Comparison of ENCODE assay signal across 12 cellular contexts in genomic region chr7:73831656-73832579, GRCh38. TPM values are rescaled to one million over a fixed set of nuclear protein-coding genes. Genes with fewer than 3 reads are reported as not detected.
DNase-seq lines count a peak whose midpoint lies in the region; FAIRE-seq and TF ChIP-seq lines count a peak whose summit lies in the region.
"Had no signal": no experiment of that assay in that cellular context is flagged by ENCODE, and none has a peak within 500 bp of the region (broad histone marks: within the 10 kb centered on the region; RNA-seq: fewer than 3 reads in every experiment).

No MANE protein-coding gene starts in this region.

- H3K79me2 ChIP-seq in H1 (ENCODE audit: control insufficient read depth in 1 of 2, insufficient read depth in 2 of 2, low read length in 2 of 2) = no peaks in the 10 kb centered on the region; a peak in 1 of 4 replicates

- FAIRE-seq in H1 (lab: Jason Lieb, UNC) = no peak

- H4K8ac ChIP-seq in H1 (ENCODE audit: extremely low read depth, insufficient read depth, low read length) = peak overlapping the region; percentile 95

- no peaks in the 10 kb centered on the region; a peak in 1 of 8 replicates for H3K36me3 ChIP-seq in H1 (ENCODE audit: control insufficient read depth in 2 of 4, insufficient read depth in 4 of 4, low read length in 3 of 4)

- H3K23me2 ChIP-seq in H1 (ENCODE audit: low read depth, low read length) = peaks cover 17% of the 10 kb centered on the region; the same call in 1 of the 2 replicates

- H3K56ac ChIP-seq in H1 (replicated peaks; ENCODE audit: insufficient read length, low read depth, low read length) = peak overlapping the region; percentile 86

- peak overlapping the region; percentile 92 for H2BK5ac ChIP-seq in H1 (ENCODE audit: low read depth, low read length)

- H3K27ac Mint-ChIP-seq in nephron progenitor cell = peak overlapping the region; percentile 68
- H3K27ac Mint-ChIP-seq in HFFc6 = no peak overlapping the region

- H4K5ac ChIP-seq in H1 (ENCODE audit: insufficient read length, low read depth, low read length) = peak overlapping the region; percentile 80

- H2BK120ac ChIP-seq in H1 (replicated peaks; ENCODE audit: low read depth, low read length) = peak overlapping the region; percentile 7

- peak overlapping the region; percentile 95 for H4K91ac ChIP-seq in H1 (replicated peaks; ENCODE audit: insufficient read length, low read length)

- peak in 1 of 2 experiments; percentile 94; a peak in 2 of 3 replicates for TF ChIP-seq EP300 in H1 (IDR thresholded peaks at IDR 0.05; ENCODE audit: borderline replicate concordance in 1 of 2, low read depth in 2 of 2, low read length in 2 of 2)

- H2AK5ac ChIP-seq in H1 (ENCODE audit: low read depth, low read length) = peak overlapping the region; percentile 84

- no peak overlapping the region for H2AFZ ChIP-seq in H1 (ENCODE audit: low read length)

- peak; percentile 6 to 17; a peak in 1 of 4 replicates for TF ChIP-seq RAD21 in H1 (IDR thresholded peaks at IDR 0.05 in 1 of 2, conservative IDR thresholded peaks at IDR 0.05 in 1 of 2; ENCODE audit: low read depth in 2 of 2, low read length in 2 of 2)

- peaks cover 5% of the 10 kb centered on the region; the same call in 1 of the 2 replicates for H3K79me1 ChIP-seq in H1 (ENCODE audit: low read depth, low read length)

- no peak for TF ChIP-seq CTCF in H1 (IDR thresholded peaks at IDR 0.05; ENCODE audit: control extremely low read depth in 1 of 3, insufficient read depth in 1 of 3, low read depth in 1 of 3, low read length in 3 of 3)
- TF ChIP-seq CTCF in nephron progenitor cell (IDR thresholded peaks at IDR 0.05) = no peak
- no peak for TF ChIP-seq CTCF in HFFc6 (IDR thresholded peaks at IDR 0.05)

- in situ Hi-C loops in KBM-7 (cut with MboI; ENCODE audit: low pct_unique_long_range_greater_than_20kb, low sequenced_read_pairs) = no loop called here

- H3K4me2 ChIP-seq in H1 (ENCODE audit: insufficient read depth in 1 of 2, low read depth in 2 of 2, low read length in 2 of 2) = peak overlapping the region; percentile 63 to 82

- H3K27me3 Mint-ChIP-seq in nephron progenitor cell (ENCODE audit: low read depth, poor library complexity) (peaks cover 12% of the 10 kb centered on the region), HFFc6 (ENCODE audit: insufficient read depth) (peaks cover 5% of the 10 kb centered on the region; the same call in 1 of the 2 replicates)

- peak overlapping the region; percentile 83 for H3K4ac ChIP-seq in H1 (replicated peaks; ENCODE audit: insufficient read length, low read depth, low read length)

- peak overlapping the region; percentile 46 to 76 (median 70) for H3K9ac ChIP-seq in H1 (replicated peaks in 1 of 4; ENCODE audit: extremely low read depth in 1 of 4, low read depth in 3 of 4, low read length in 3 of 4)

- no peak overlapping the region for H3K14ac ChIP-seq in H1 (ENCODE audit: insufficient read length)

- no peak overlapping the region for H3K23ac ChIP-seq in H1 (ENCODE audit: insufficient read length)

- 29% methylated on average over 28 of the region's 28 CpGs; no CpG with 5 or more reads in 1 of the 2 experiments for WGBS in H1 (ENCODE audit: extremely low coverage in 1 of 2, insufficient coverage in 1 of 2, insufficient read length in 1 of 2, insufficient replicate concordance in 2 of 2, low coverage in 1 of 2, low lambda C conversion rate in 2 of 2, missing lambda C conversion rate in 1 of 2), 2 experiments

- H3K9me3 ChIP-seq in H1 (ENCODE audit: insufficient read depth in 2 of 2, low read depth in 1 of 2, low read length in 1 of 2) = peaks cover 5 to 7% of the 10 kb centered on the region in 2 experiments; a peak in 2 of 4 replicates

- peak; percentile 86 for DNase-seq in DMS153 (lab: John Stamatoyannopoulos, UW)
- peak; percentile 94 for DNase-seq in NCI-H2107 treated with DMSO at 0.1 percent for 48 hours (lab: John Stamatoyannopoulos, UW; ENCODE audit: unreplicated experiment)
- peak in 1 of 2 experiments; percentile 91 for DNase-seq in H1 (ENCODE audit: low read depth in 1 of 2, low spot score in 2 of 2)
- DNase-seq in nephron progenitor cell = peak; percentile 36
- no peak for DNase-seq in epidermal melanocyte (ENCODE audit: insufficient read length, low spot score)
- DNase-seq in HFFc6 = no peak
- DNase-seq in cerebellar cortex (ENCODE audit: low spot score) = no peak
- DNase-seq in KBM-7 = no peak
- DNase-seq: DMS 273 treated with DMSO at 0.1 percent for 48 hours; hypothalamus; stimulated activated CD4-positive, alpha-beta T cell treated with anti-CD3 and anti-CD28 coated beads, Interleukin-2, amount 100 ng/mL, for 48 hours; T-helper 9 cell had no signal

- peak overlapping the region; percentile 99 for H3K18ac ChIP-seq in H1 (ENCODE audit: extremely low read depth, low read length)

- H3K4me3 ChIP-seq in H1 (ENCODE audit: extremely low read depth in 1 of 4, insufficient read depth in 2 of 4, low read depth in 3 of 4, low read length in 4 of 4) = peak overlapping the region; percentile 43 to 63 (median 60)

- H3K4me3 Mint-ChIP-seq in nephron progenitor cell (peak overlapping the region; percentile 71), HFFc6 (no peak overlapping the region)

- H2BK15ac ChIP-seq in H1 (ENCODE audit: low read length) = peak overlapping the region; percentile 98; the same call in 1 of the 2 replicates

- peak overlapping the region; percentile 100 for H2BK20ac ChIP-seq in H1 (ENCODE audit: low read length)

- peak in 1 of 2 experiments; percentile 93; a peak in 2 of 3 replicates for TF ChIP-seq POLR2A in H1 (IDR thresholded peaks at IDR 0.05; ENCODE audit: control extremely low read depth in 1 of 2, low read depth in 2 of 2, low read length in 2 of 2)

- H3K27me3 ChIP-seq in H1 (replicated peaks in 1 of 4; ENCODE audit: control insufficient read depth in 3 of 4, extremely low read depth in 1 of 4, insufficient read depth in 3 of 4, low read length in 3 of 4) = peaks cover 0 to 4% (median 0%) of the 10 kb centered on the region in 4 experiments; a peak in 2 of 7 replicates

- peaks cover 4% of the 10 kb centered on the region for H3K9me3 Mint-ChIP-seq in nephron progenitor cell
- no peaks in the 10 kb centered on the region for H3K9me3 Mint-ChIP-seq in HFFc6

- H3K4me1 Mint-ChIP-seq in nephron progenitor cell = peaks cover 67% of the 10 kb centered on the region
- H3K4me1 Mint-ChIP-seq in HFFc6 (ENCODE audit: low read depth) = peaks cover 36% of the 10 kb centered on the region

- no peaks in the 10 kb centered on the region for H4K20me1 ChIP-seq in H1 (replicated peaks in 1 of 2; ENCODE audit: control insufficient read depth in 1 of 2, insufficient read depth in 2 of 2, low read length in 2 of 2)

- H3K36me3 Mint-ChIP-seq in nephron progenitor cell (ENCODE audit: low read depth) (no peaks in the 10 kb centered on the region), HFFc6 (ENCODE audit: low read depth) (no peaks in the 10 kb centered on the region)

- CTCF ChIA-PET in H1 (lab: Charles Lee; ENCODE audit: partially characterized antibody) = interaction anchor here (0.6 to 4.9 kb wide), 13 partner anchors 8 to 303 kb away, joined by 3 to 52 read pairs (median 5); partner anchors contain the start of gene ABHD11

- peak overlapping the region; percentile 94 for H3K27ac ChIP-seq in H1 (ENCODE audit: low read depth, low read length)

- peaks cover 22 to 56% (median 43%) of the 10 kb centered on the region in 4 experiments for H3K4me1 ChIP-seq in H1 (replicated peaks in 1 of 4; ENCODE audit: control insufficient read depth in 3 of 4, insufficient read depth in 4 of 4, low read length in 3 of 4)

- H2BK12ac ChIP-seq in H1 (ENCODE audit: low read depth, low read length) = peak overlapping the region; percentile 97

- POLR2A ChIA-PET in H1 (lab: Charles Lee; ENCODE audit: partially characterized antibody) = interaction anchor here (0.6 to 6.8 kb wide), 15 partner anchors 9 to 210 kb away, joined by 3 to 96 read pairs (median 6); partner anchors contain the start of genes ABHD11 and METTL27

TF ChIP-seq in H1, 55 proteins besides CTCF, POLR2A, EP300 and RAD21 (continues in another document):
- peak; percentile 87 for TF ChIP-seq TAF1 (IDR thresholded peaks at IDR 0.05; ENCODE audit: low read depth, low read length)
- peak; percentile 97 for TF ChIP-seq SP1 (IDR thresholded peaks at IDR 0.05; ENCODE audit: low read depth, low read length)

RNA-seq across cellular contexts. Expression of gene CLDN4, which starts 1.1 kb away (rescaled TPM):
- 28.0 TPM in 2 replicates for total RNA-seq in H1 (2021; fragmentation: NEBNext Ultra II Directional; extraction: Animal tissue kit (Norgen Biotek cat#: 25700))
- polyA plus RNA-seq in H1 (2011; rRNA removed) = 69.3 and 112 TPM in 2 replicates
- polyA plus RNA-seq in H1 (2011; cell fraction: cytosol; rRNA removed) = 77.0 TPM
- polyA plus RNA-seq in H1 (2011; cell fraction: nucleus; rRNA removed) = 68.1 TPM
- polyA plus RNA-seq in H1 (2012, experiment 1 of 2) = 23.8 to 46.5 TPM (median 45.3 TPM) in 4 replicates
- polyA plus RNA-seq in H1 (2012, experiment 2 of 2) = 45.3 TPM
- 57.8 TPM for polyA plus RNA-seq in H1 (2013, experiment 1 of 2)
- 59.7 TPM for polyA plus RNA-seq in H1 (2013, experiment 2 of 2)
- polyA minus RNA-seq in H1 (2011; rRNA and poly(A)+ RNA removed) = 30.3 and 31.4 TPM in 2 replicates
- 33.1 TPM for polyA minus RNA-seq in H1 (2011; cell fraction: cytosol; rRNA and poly(A)+ RNA removed)
- polyA minus RNA-seq in H1 (2011; cell fraction: nucleus; rRNA and poly(A)+ RNA removed) = 34.6 TPM
- total RNA-seq in HFFc6 (2021; fragmentation: NEBNext Ultra II Directional; extraction: Animal tissue kit (Norgen Biotek cat#: 25700)) = under 1 TPM; 0.05 to 0.47 (median 0.32) TPM

RNA-seq across cellular contexts. Expression of gene METTL27, which starts 10.4 kb away (rescaled TPM):
- 5.6 and 6.2 TPM in 2 replicates for total RNA-seq in H1 (2021; fragmentation: NEBNext Ultra II Directional; extraction: Animal tissue kit (Norgen Biotek cat#: 25700))
- 12.0 and 21.6 TPM in 2 replicates for polyA plus RNA-seq in H1 (2011; rRNA removed)
- polyA plus RNA-seq in H1 (2011; cell fraction: cytosol; rRNA removed) = 14.6 TPM
- polyA plus RNA-seq in H1 (2011; cell fraction: nucleus; rRNA removed) = 19.1 TPM
- polyA plus RNA-seq in H1 (2012, experiment 1 of 2) = 4.4 to 11.8 TPM (median 8.7 TPM) in 4 replicates
- 5.8 TPM for polyA plus RNA-seq in H1 (2012, experiment 2 of 2)
- 3.1 TPM for polyA plus RNA-seq in H1 (2013, experiment 1 of 2)
- polyA plus RNA-seq in H1 (2013, experiment 2 of 2) = 2.6 TPM
- polyA minus RNA-seq in H1 (2011; rRNA and poly(A)+ RNA removed) = 3.9 and 8.7 TPM in 2 replicates
- 5.5 TPM for polyA minus RNA-seq in H1 (2011; cell fraction: cytosol; rRNA and poly(A)+ RNA removed)
- polyA minus RNA-seq in H1 (2011; cell fraction: nucleus; rRNA and poly(A)+ RNA removed) = 14.0 TPM
- total RNA-seq in HFFc6 (2021; fragmentation: NEBNext Ultra II Directional; extraction: Animal tissue kit (Norgen Biotek cat#: 25700)) = 1 to 10 TPM; 3.9 to 7.2 (median 6.0) TPM

RNA-seq across cellular contexts. Expression of gene TMEM270, which starts 29.0 kb away (rescaled TPM):
- total RNA-seq in H1 (2021; fragmentation: NEBNext Ultra II Directional; extraction: Animal tissue kit (Norgen Biotek cat#: 25700)) = not detected in 2 replicates
- 0.26 and 0.33 TPM in 2 replicates for polyA plus RNA-seq in H1 (2011; rRNA removed)
- polyA plus RNA-seq in H1 (2011; cell fraction: cytosol; rRNA removed) = not detected
- not detected for polyA plus RNA-seq in H1 (2011; cell fraction: nucleus; rRNA removed)
- polyA plus RNA-seq in H1 (2012, experiment 1 of 2) = 0.23 TPM in 1 of 4 replicates, not detected in the others
- polyA plus RNA-seq in H1 (2012, experiment 2 of 2) = not detected
- 0.16 TPM for polyA plus RNA-seq in H1 (2013, experiment 1 of 2)
- not detected for polyA plus RNA-seq in H1 (2013, experiment 2 of 2)
- not detected in 2 replicates for polyA minus RNA-seq in H1 (2011; rRNA and poly(A)+ RNA removed)
- polyA minus RNA-seq in H1 (2011; cell fraction: cytosol; rRNA and poly(A)+ RNA removed) = not detected
- polyA minus RNA-seq in H1 (2011; cell fraction: nucleus; rRNA and poly(A)+ RNA removed) = not detected
- not detected for total RNA-seq in HFFc6 (2021; fragmentation: NEBNext Ultra II Directional; extraction: Animal tissue kit (Norgen Biotek cat#: 25700))

Comparison
In these comparisons a context has a peak if more than half of its experiments do, and no peak if none do; other contexts are left out.
1. DNase-seq: peak in DMS153 (single experiment), NCI-H2107 treated with DMSO at 0.1 percent for 48 hours (single experiment) and nephron progenitor cell (single experiment); none in epidermal melanocyte (single experiment), HFFc6 (single experiment), cerebellar cortex (single experiment) and KBM-7 (single experiment).
2. RNA of gene CLDN4, which starts 1.1 kb away (total RNA-seq): 28.0 TPM in H1; 0.05 to 0.47 TPM in HFFc6; every median in the first group is over 10 times any median in the second.